26 cellular contexts compared by ENCODE assay signal in the genomic region with DNA sequence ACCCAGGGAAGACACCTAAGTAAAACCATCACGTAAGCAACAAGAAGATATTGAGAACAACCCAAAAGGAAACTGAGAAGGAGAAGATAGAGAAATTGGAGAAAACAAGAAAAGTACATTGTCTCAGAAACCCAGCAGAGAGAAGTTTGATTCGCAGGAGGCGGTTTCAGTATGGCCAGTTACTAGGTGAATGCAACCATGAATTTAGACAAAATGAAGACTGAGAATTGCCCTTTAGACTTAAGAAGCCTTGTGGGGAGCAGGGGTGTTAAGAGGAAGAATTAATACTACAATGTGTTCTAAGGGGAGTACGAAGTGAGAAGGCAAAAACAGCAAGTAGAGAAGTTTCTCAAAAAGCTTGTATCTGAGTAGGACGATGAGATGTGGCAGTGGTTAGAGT.
DNase-seq lines count a peak whose midpoint lies in the region; ATAC-seq and TF ChIP-seq lines count a peak whose summit lies in the region.
"Had no signal": no experiment of that assay in that cellular context is flagged by ENCODE, and none has a peak within 500 bp of the region (broad histone marks: within the 10 kb centered on the region; RNA-seq: fewer than 3 reads in every experiment).

No MANE protein-coding gene starts in this region.

- H2AFZ ChIP-seq in KMS-11 (ENCODE audit: low read depth) (peak overlapping the region; percentile 47; the same call in 1 of the 2 replicates), neuron (ENCODE audit: low read depth, low read length) (peak overlapping the region; percentile 44)

- no peaks in the 10 kb centered on the region for H3K9me3 ChIP-seq in neuron (ENCODE audit: low read length)
- H3K9me3 ChIP-seq: A549; BLaER1 treated with 17β-estradiol and CSF1 and Interleukin-3, amounts not matched to agents 10 nM and 100 nM; Peyer's patch had no signal

- H3K4me1 ChIP-seq in KMS-11 (ENCODE audit: low read depth, poor library complexity, severe bottlenecking) (peaks cover 32% of the 10 kb centered on the region), neuron (ENCODE audit: insufficient read depth, low read length) (peaks cover 20% of the 10 kb centered on the region)
- H3K4me1 ChIP-seq: A549; BLaER1 treated with 17β-estradiol and CSF1 and Interleukin-3, amounts not matched to agents 10 nM and 100 nM; Peyer's patch had no signal

- peak; percentile 73 for ATAC-seq in GM18867 (IDR thresholded peaks at IDR 0.05; ENCODE audit: unreplicated experiment)
- peak; percentile 78 for ATAC-seq in GM19463 (IDR thresholded peaks at IDR 0.05; ENCODE audit: unreplicated experiment)
- ATAC-seq: A549, HCT116 had no signal

- H3K4me3 ChIP-seq in KMS-11 (IDR thresholded peaks at IDR 0.05; ENCODE audit: insufficient read depth, low read depth, low read length) (no peak overlapping the region), neuron (ENCODE audit: low read length) (no peak overlapping the region), H7 (ENCODE audit: insufficient read depth, low read depth, low read length) (no peak overlapping the region)
- H3K4me3 ChIP-seq: A549; BLaER1 treated with 17β-estradiol and CSF1 and Interleukin-3, amounts not matched to agents 10 nM and 100 nM; Peyer's patch had no signal

- H3K4me2 ChIP-seq in KMS-11: peak overlapping the region; percentile 66
- H3K4me2 ChIP-seq: A549; BLaER1 treated with 17β-estradiol and CSF1 and Interleukin-3, amounts not matched to agents 10 nM and 100 nM had no signal

- no peaks in the 10 kb centered on the region for H3K79me2 ChIP-seq in KMS-11 (ENCODE audit: insufficient read depth, low read depth)

- H3K9ac ChIP-seq in KMS-11: peak overlapping the region; percentile 9; the same call in 1 of the 2 replicates
- H3K9ac ChIP-seq: BLaER1 treated with 17β-estradiol and CSF1 and Interleukin-3, amounts not matched to agents 10 nM and 100 nM had no signal

- H3K27me3 ChIP-seq in KMS-11 (ENCODE audit: insufficient read depth, low read depth) (no peaks in the 10 kb centered on the region), neuron (ENCODE audit: insufficient read depth, low read length) (no peaks in the 10 kb centered on the region), H7 (ENCODE audit: control insufficient read depth, insufficient read depth, low read length) (no peaks in the 10 kb centered on the region)
- H3K27me3 ChIP-seq: BLaER1 treated with 17β-estradiol and CSF1 and Interleukin-3, amounts not matched to agents 10 nM and 100 nM; Peyer's patch had no signal

- H3K36me3 ChIP-seq in KMS-11 (ENCODE audit: insufficient read depth): no peaks in the 10 kb centered on the region
- no peaks in the 10 kb centered on the region for H3K36me3 ChIP-seq in neuron (ENCODE audit: insufficient read depth, low read length)
- H3K36me3 ChIP-seq in H7 (replicated peaks; ENCODE audit: control insufficient read depth, insufficient read depth, low read length): no peaks in the 10 kb centered on the region
- H3K36me3 ChIP-seq: BLaER1 treated with 17β-estradiol and CSF1 and Interleukin-3, amounts not matched to agents 10 nM and 100 nM; Peyer's patch had no signal

- H3K27ac ChIP-seq in KMS-11: peak overlapping the region; percentile 53
- H3K27ac ChIP-seq: A549; BLaER1 treated with 17β-estradiol and CSF1 and Interleukin-3, amounts not matched to agents 10 nM and 100 nM; Peyer's patch had no signal

- H4K20me1 ChIP-seq in KMS-11 (ENCODE audit: insufficient read depth): no peaks in the 10 kb centered on the region
- H4K20me1 ChIP-seq: BLaER1 treated with 17β-estradiol and CSF1 and Interleukin-3, amounts not matched to agents 10 nM and 100 nM had no signal

- DNase-seq in H7 (no peak), DMS114 treated with DMSO at 0.1 percent for 48 hours (lab: John Stamatoyannopoulos, UW; ENCODE audit: unreplicated experiment) (no peak)
- DNase-seq in effector CD8-positive, alpha-beta T cell (lab: John Stamatoyannopoulos, UW): no peak
- no peak for DNase-seq in activated effector memory CD4-positive, alpha-beta T cell treated with anti-CD3 and anti-CD28 coated beads, Interleukin-2, amount 50 U/mL, for 16 hours
- DNase-seq: AML-193; CD4-positive, alpha-beta T cell; IMR-90; KG1; NCI-H1092 treated with DMSO at 0.1 percent for 48 hours; NCI-H1436; NCI-H187; NCI-H2081 treated with DMSO at 0.1 percent for 48 hours; NCI-H2171; NCI-H226; NCI-H510A; NCI-H69; OCI-M1; Peyer's patch; SHP77 treated with DMSO at 0.1 percent for 48 hours had no signal

- TF ChIP-seq CTCF in KMS-11 (conservative IDR thresholded peaks at IDR 0.05; ENCODE audit: low read depth, low read length): no peak
